Comparison of ENCODE assay signal across 1 cellular context in genomic region chr6:39059496-39060310, GRCh38.
TF ChIP-seq lines count a peak whose summit lies in the region.

No MANE protein-coding gene starts in this region.

TF ChIP-seq in HEK293, 187 proteins besides CTCF, POLR2A, EP300 and RAD21 (continued from another document and continues in another):
- no peak for TF ChIP-seq ZNF148 (tag by site-specific recombination; IDR thresholded peaks at IDR 0.05; ENCODE audit: borderline replicate concordance)
- TF ChIP-seq TRIM28 (IDR thresholded peaks at IDR 0.05; ENCODE audit: borderline replicate concordance, low read length): no peak; the same call in 1 of the 2 replicates
- TF ChIP-seq ZNF280D (tag by site-specific recombination; IDR thresholded peaks at IDR 0.05): no peak
- no peak for TF ChIP-seq KLF8 (tag by site-specific recombination; IDR thresholded peaks at IDR 0.05)
- peak; percentile 49; the same call in 1 of the 2 replicates for TF ChIP-seq ZFP69B (tag by site-specific recombination; IDR thresholded peaks at IDR 0.05)
- TF ChIP-seq BCL11A (tag by site-specific recombination; IDR thresholded peaks at IDR 0.05; ENCODE audit: low read depth): no peak
- no peak for TF ChIP-seq ELK4 (IDR thresholded peaks at IDR 0.05; ENCODE audit: borderline replicate concordance, low read depth, low read length)
- TF ChIP-seq ZBTB7A (tag by site-specific recombination; IDR thresholded peaks at IDR 0.05; ENCODE audit: low read depth): no peak
- TF ChIP-seq ZNF776 (tag by site-specific recombination; IDR thresholded peaks at IDR 0.05; ENCODE audit: borderline replicate concordance): no peak
- TF ChIP-seq PRDM2 (tag by site-specific recombination; IDR thresholded peaks at IDR 0.05; ENCODE audit: borderline replicate concordance): no peak
- no peak for TF ChIP-seq ZNF626 (tag by site-specific recombination; IDR thresholded peaks at IDR 0.05)
- no peak for TF ChIP-seq ZNF76 (tag by site-specific recombination; IDR thresholded peaks at IDR 0.05; ENCODE audit: borderline replicate concordance, low read depth)
- TF ChIP-seq ZNF544 (tag by site-specific recombination; IDR thresholded peaks at IDR 0.05): no peak
- TF ChIP-seq ZNF449 (tag by site-specific recombination; IDR thresholded peaks at IDR 0.05): peak; percentile 67; the same call in 1 of the 2 replicates
- TF ChIP-seq AEBP2 (tag by site-specific recombination; IDR thresholded peaks at IDR 0.05; ENCODE audit: borderline replicate concordance): 0 out of 2 replicates have a peak, but pooled peaks have one; percentile 3
- TF ChIP-seq TCF7L2 (IDR thresholded peaks at IDR 0.05; ENCODE audit: borderline replicate concordance, low read depth, low read length): peak; percentile 54; the same call in 1 of the 2 replicates
- no peak for TF ChIP-seq ZNF785 (tag by site-specific recombination; IDR thresholded peaks at IDR 0.05)
- TF ChIP-seq ZNF704 (tag by site-specific recombination; IDR thresholded peaks at IDR 0.05): no peak
- peak; percentile 96 for TF ChIP-seq PRDM4 (tag by site-specific recombination; IDR thresholded peaks at IDR 0.05)
- no peak for TF ChIP-seq GLI4 (tag by site-specific recombination; IDR thresholded peaks at IDR 0.05)
- TF ChIP-seq BCL11B (tag by site-specific recombination; IDR thresholded peaks at IDR 0.05; ENCODE audit: low read depth): no peak
- peak; percentile 100 for TF ChIP-seq ZIC2 (tag by site-specific recombination; IDR thresholded peaks at IDR 0.05)
- TF ChIP-seq ZNF596 (tag by site-specific recombination; IDR thresholded peaks at IDR 0.05): peak; percentile 85
- no peak for TF ChIP-seq ZNF48 (tag by site-specific recombination; IDR thresholded peaks at IDR 0.05)
- no peak for TF ChIP-seq ZNF112 (tag by site-specific recombination; IDR thresholded peaks at IDR 0.05)
- TF ChIP-seq KLF7 (tag by site-specific recombination; IDR thresholded peaks at IDR 0.05; ENCODE audit: borderline replicate concordance): 0 out of 2 replicates have a peak, but pooled peaks have one; percentile 14
- TF ChIP-seq ZNF571 (tag by site-specific recombination; IDR thresholded peaks at IDR 0.05): no peak
- no peak for TF ChIP-seq ZNF157 (tag by site-specific recombination; IDR thresholded peaks at IDR 0.05)
- peak; percentile 91 for TF ChIP-seq IKZF3 (tag by site-specific recombination; IDR thresholded peaks at IDR 0.05)
- TF ChIP-seq ZNF580 (tag by site-specific recombination; IDR thresholded peaks at IDR 0.05): peak; percentile 93
- peak; percentile 86 for TF ChIP-seq ZBTB44 (tag by site-specific recombination; IDR thresholded peaks at IDR 0.05)
- TF ChIP-seq ZNF121 (tag by site-specific recombination; IDR thresholded peaks at IDR 0.05): peak; percentile 78
- peak; percentile 54; the same call in 1 of the 2 replicates for TF ChIP-seq YY1 (tag by site-specific recombination; IDR thresholded peaks at IDR 0.05)
